8 cellular contexts compared by ENCODE assay signal in the genomic region with DNA sequence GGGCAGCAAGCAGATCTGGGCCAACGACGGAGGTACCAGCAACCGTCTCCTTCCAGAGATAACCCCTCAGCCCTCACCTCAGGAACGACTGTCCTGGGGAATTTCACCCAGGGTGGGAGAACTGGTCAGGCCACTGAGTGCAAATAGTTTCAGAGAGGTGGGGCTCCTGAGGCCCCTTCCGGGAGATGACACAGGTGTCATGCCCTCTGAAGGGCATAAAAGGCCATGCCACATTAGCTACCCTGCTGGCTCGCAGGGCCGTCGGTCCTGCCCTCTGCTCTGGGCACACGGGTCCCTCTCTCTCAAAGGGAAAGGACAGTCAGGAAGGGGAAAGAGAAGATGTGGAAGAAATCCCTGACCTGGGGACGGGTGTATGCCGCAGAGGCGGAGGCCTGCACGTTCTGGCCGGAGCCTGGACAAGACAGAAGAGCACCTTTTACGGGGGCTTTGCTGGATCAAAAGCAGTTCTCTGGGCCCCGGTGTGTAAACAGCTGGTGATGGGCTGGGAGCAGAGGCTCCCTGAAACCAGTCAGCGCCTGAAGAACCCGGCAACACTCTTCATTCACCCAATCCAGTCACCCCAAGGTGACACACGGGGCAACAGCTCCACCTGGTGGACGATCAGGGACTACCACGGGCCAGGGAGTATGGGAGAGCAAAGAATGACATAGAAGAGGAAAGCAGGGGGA. TPM values are rescaled to one million over a fixed set of nuclear protein-coding genes. Genes with fewer than 3 reads are reported as not detected.
DNase-seq lines count a peak whose midpoint lies in the region; TF ChIP-seq lines count a peak whose summit lies in the region.

No MANE protein-coding gene starts in this region.

- no peaks in the 10 kb centered on the region for H3K9me2 ChIP-seq in OCI-LY7 (ENCODE audit: insufficient read depth, low read length)

- H3K9me3 ChIP-seq in OCI-LY7 (ENCODE audit: low read length) (no peaks in the 10 kb centered on the region), muscle layer of duodenum (ENCODE audit: control insufficient read depth in 1 of 2, low read length in 2 of 2) (no peaks in the 10 kb centered on the region)

- peak overlapping the region; percentile 4; the same call in 1 of the 2 replicates for H2AFZ ChIP-seq in OCI-LY7 (ENCODE audit: low read length)

- CTCF ChIA-PET in OCI-LY7 (lab: Charles Lee; ENCODE audit: unreplicated experiment) = interaction anchor here (0.6 to 2.2 kb wide), 8 partner anchors 35 to 243 kb away, joined by 3 to 11 read pairs (median 3); a partner anchor contains a TSS

- H3K4me1 ChIP-seq in OCI-LY7 (ENCODE audit: insufficient read depth, low read length, poor library complexity, severe bottlenecking) (peaks cover 83% of the 10 kb centered on the region), muscle layer of duodenum (ENCODE audit: control insufficient read depth in 1 of 2, insufficient read depth in 2 of 2, low read length in 2 of 2) (peaks cover 22 to 70% of the 10 kb centered on the region in 2 donors)

- TF ChIP-seq EP300 in Ishikawa (IDR thresholded peaks at IDR 0.05; ENCODE audit: borderline replicate concordance) = no peak

- H3K4me3 ChIP-seq in OCI-LY7 (ENCODE audit: low read depth, low read length, poor library complexity, severe bottlenecking) (peak overlapping the region; percentile 20), epithelial cell of esophagus (ENCODE audit: low read length) (no peak overlapping the region), muscle layer of duodenum (ENCODE audit: low read depth in 1 of 2, low read length in 2 of 2) (peak overlapping the region in 1 of 2 donors; percentile 37)

- BruUV-seq in OCI-LY7 (replicated peaks; lab: Mats Ljungman, UMichigan) = no TSS peak

- DNase-seq in AML-193 (lab: John Stamatoyannopoulos, UW) = peak; percentile 88 to 89
- peak; percentile 58 for DNase-seq in GM19240 (ENCODE audit: insufficient read length, low spot score)
- DNase-seq in OCI-LY7 (ENCODE audit: low spot score) = peak; percentile 90
- peak; percentile 98 for DNase-seq in activated T-cell treated with anti-CD3 and anti-CD28 coated beads for 1 hour (ENCODE audit: low read depth)
- DNase-seq in epithelial cell of esophagus (ENCODE audit: low read depth) = peak; percentile 84
- DNase-seq in stimulated activated CD8-positive, alpha-beta memory T cell treated with anti-CD3 and anti-CD28 coated beads, Interleukin-7, amount 100 ng/mL, for 24 hours (ENCODE audit: low read depth) = peak; percentile 94

- no peaks in the 10 kb centered on the region; the same call in 1 of the 2 replicates for H4K20me1 ChIP-seq in OCI-LY7 (ENCODE audit: insufficient read depth, low read length)

- H3K27ac ChIP-seq in OCI-LY7 (ENCODE audit: low read depth, low read length, poor library complexity, severe bottlenecking) = peak overlapping the region; percentile 68
- H3K27ac ChIP-seq in muscle layer of duodenum (ENCODE audit: low read length) = peak overlapping the region; percentile 52

- TF ChIP-seq RAD21 in Ishikawa (IDR thresholded peaks at IDR 0.05; ENCODE audit: low read depth) = peak; percentile 99

- intact Hi-C loops in OCI-LY7 (cut with micrococcal nuclease; ENCODE audit: unreplicated experiment) = loop anchor here (1.0 to 10.0 kb wide), 10 partner anchors 108 to 499 kb away; a partner anchor contains a TSS

- TF ChIP-seq CTCF in OCI-LY7 (conservative IDR thresholded peaks at IDR 0.05; ENCODE audit: low read length) (peak; percentile 97), epithelial cell of esophagus (IDR thresholded peaks at IDR 0.05; ENCODE audit: insufficient read depth, low read depth, low read length, missing control alignments) (peak; percentile 97)

- peak overlapping the region; percentile 55 for H3K4me2 ChIP-seq in OCI-LY7 (ENCODE audit: low read length)

- H3K36me3 ChIP-seq in OCI-LY7 (ENCODE audit: insufficient read depth, low read length) (peaks cover 8% of the 10 kb centered on the region; the same call in 1 of the 2 replicates), muscle layer of duodenum (ENCODE audit: control insufficient read depth in 1 of 2, insufficient read depth in 2 of 2, low read length in 2 of 2) (no peaks in the 10 kb centered on the region)

- POLR2A ChIA-PET in OCI-LY7 (lab: Charles Lee) = interaction anchor here (0.9 to 2.1 kb wide), 5 partner anchors 26 to 198 kb away, joined by 3 to 8 read pairs (median 4); no protein-coding TSS in a partner anchor

- H3K79me2 ChIP-seq in OCI-LY7 (ENCODE audit: insufficient read depth, low read depth, low read length) = peaks cover 39% of the 10 kb centered on the region; the same call in 1 of the 2 replicates

- no peaks in the 10 kb centered on the region for H3K27me3 ChIP-seq in muscle layer of duodenum (ENCODE audit: low read depth, low read length)

TF ChIP-seq in Ishikawa, 13 proteins besides CTCF, POLR2A, EP300 and RAD21:
- no peak for TF ChIP-seq EGR1 (IDR thresholded peaks at IDR 0.05)
- TF ChIP-seq YY1 (IDR thresholded peaks at IDR 0.05; ENCODE audit: low read depth) = no peak
- TF ChIP-seq, protein P1, sequence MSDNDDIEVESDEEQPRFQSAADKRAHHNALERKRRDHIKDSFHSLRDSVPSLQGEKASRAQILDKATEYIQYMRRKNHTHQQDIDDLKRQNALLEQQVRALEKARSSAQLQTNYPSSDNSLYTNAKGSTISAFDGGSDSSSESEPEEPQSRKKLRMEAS (IDR thresholded peaks at IDR 0.05) = no peak
- no peak for TF ChIP-seq CREB1 (IDR thresholded peaks at IDR 0.05; ENCODE audit: low read depth)
- no peak for TF ChIP-seq TAF1 (IDR thresholded peaks at IDR 0.05; ENCODE audit: low read depth)
- TF ChIP-seq, protein P2, sequence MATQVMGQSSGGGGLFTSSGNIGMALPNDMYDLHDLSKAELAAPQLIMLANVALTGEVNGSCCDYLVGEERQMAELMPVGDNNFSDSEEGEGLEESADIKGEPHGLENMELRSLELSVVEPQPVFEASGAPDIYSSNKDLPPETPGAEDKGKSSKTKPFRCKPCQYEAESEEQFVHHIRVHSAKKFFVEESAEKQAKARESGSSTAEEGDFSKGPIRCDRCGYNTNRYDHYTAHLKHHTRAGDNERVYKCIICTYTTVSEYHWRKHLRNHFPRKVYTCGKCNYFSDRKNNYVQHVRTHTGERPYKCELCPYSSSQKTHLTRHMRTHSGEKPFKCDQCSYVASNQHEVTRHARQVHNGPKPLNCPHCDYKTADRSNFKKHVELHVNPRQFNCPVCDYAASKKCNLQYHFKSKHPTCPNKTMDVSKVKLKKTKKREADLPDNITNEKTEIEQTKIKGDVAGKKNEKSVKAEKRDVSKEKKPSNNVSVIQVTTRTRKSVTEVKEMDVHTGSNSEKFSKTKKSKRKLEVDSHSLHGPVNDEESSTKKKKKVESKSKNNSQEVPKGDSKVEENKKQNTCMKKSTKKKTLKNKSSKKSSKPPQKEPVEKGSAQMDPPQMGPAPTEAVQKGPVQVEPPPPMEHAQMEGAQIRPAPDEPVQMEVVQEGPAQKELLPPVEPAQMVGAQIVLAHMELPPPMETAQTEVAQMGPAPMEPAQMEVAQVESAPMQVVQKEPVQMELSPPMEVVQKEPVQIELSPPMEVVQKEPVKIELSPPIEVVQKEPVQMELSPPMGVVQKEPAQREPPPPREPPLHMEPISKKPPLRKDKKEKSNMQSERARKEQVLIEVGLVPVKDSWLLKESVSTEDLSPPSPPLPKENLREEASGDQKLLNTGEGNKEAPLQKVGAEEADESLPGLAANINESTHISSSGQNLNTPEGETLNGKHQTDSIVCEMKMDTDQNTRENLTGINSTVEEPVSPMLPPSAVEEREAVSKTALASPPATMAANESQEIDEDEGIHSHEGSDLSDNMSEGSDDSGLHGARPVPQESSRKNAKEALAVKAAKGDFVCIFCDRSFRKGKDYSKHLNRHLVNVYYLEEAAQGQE (IDR thresholded peaks at IDR 0.05; ENCODE audit: low read depth) = no peak
- TF ChIP-seq, protein P3, sequence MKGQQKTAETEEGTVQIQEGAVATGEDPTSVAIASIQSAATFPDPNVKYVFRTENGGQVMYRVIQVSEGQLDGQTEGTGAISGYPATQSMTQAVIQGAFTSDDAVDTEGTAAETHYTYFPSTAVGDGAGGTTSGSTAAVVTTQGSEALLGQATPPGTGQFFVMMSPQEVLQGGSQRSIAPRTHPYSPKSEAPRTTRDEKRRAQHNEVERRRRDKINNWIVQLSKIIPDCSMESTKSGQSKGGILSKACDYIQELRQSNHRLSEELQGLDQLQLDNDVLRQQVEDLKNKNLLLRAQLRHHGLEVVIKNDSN (IDR thresholded peaks at IDR 0.05) = no peak
- no peak for TF ChIP-seq CEBPB (IDR thresholded peaks at IDR 0.05)
- TF ChIP-seq TCF12 (IDR thresholded peaks at IDR 0.05; ENCODE audit: low read depth) = no peak
- no peak for TF ChIP-seq FOXM1 (IDR thresholded peaks at IDR 0.05; ENCODE audit: borderline replicate concordance, low read depth)
- TF ChIP-seq ZBTB7A (IDR thresholded peaks at IDR 0.05; ENCODE audit: low read depth) = no peak
- TF ChIP-seq NFIC (IDR thresholded peaks at IDR 0.05) = no peak
- no peak for TF ChIP-seq TEAD4 (IDR thresholded peaks at IDR 0.05)

RNA-seq across cellular contexts. Expression of a gene that starts 6.4 kb away (rescaled TPM):
- 33.2 and 35.1 TPM in 2 replicates for total RNA-seq in OCI-LY7 (2014; rRNA removed; shearing (Covaris generic))
- total RNA-seq in OCI-LY7 (2022) = 47.8 and 56.0 TPM in 2 replicates
